In genomic region chr5:11281842-11282241, GRCh38 we compare ENCODE assay signal across 30 cellular contexts.
"Had no signal": no experiment of that assay in that cellular context is flagged by ENCODE, and none has a peak within 500 bp of the region (broad histone marks: within the 10 kb centered on the region; RNA-seq: fewer than 3 reads in every experiment).

No MANE protein-coding gene starts in this region.

- H3K9me3 ChIP-seq: MG63 had no signal

- H3K4me3 ChIP-seq: MG63 had no signal

- DNase-seq: Karpas-422, Kasumi-1, MG63, MM.1S, MV-4-11, NCI-H1048, NCI-H1092, NCI-H1092 treated with DMSO at 0.1 percent for 48 hours, NCI-H1105, NCI-H1417 treated with DMSO at 0.1 percent for 48 hours, NCI-H1436, NCI-H1436 treated with DMSO at 0.1 percent for 48 hours, NCI-H146, NCI-H1694, NCI-H1694 treated with DMSO at 0.1 percent for 48 hours, NCI-H187, NCI-H187 treated with DMSO at 0.1 percent for 48 hours, NCI-H1930, NCI-H2029, NCI-H2029 treated with DMSO at 0.1 percent for 48 hours, NCI-H2107, NCI-H2171, NCI-H2227 treated with DMSO at 0.1 percent for 48 hours, NCI-H226, NCI-H345, NCI-H446, NCI-H446 treated with DMSO at 0.1 percent for 48 hours, NCI-H510A, NCI-H510A treated with DMSO at 0.1 percent for 48 hours, NCI-H524 treated with DMSO at 0.1 percent for 48 hours had no signal

- H3K27me3 ChIP-seq: MG63 had no signal

- H3K36me3 ChIP-seq: MG63 had no signal
